Comparison of ENCODE assay signal across 8 cellular contexts in genomic region chr11:25981998-25982397, GRCh38.
DNase-seq lines count a peak whose midpoint lies in the region; ATAC-seq and TF ChIP-seq lines count a peak whose summit lies in the region.

No MANE protein-coding gene starts in this region.

- ATAC-seq in GM21367 (IDR thresholded peaks at IDR 0.05; ENCODE audit: unreplicated experiment): peak; percentile 98
- peak; percentile 91 for ATAC-seq in HG03520 (IDR thresholded peaks at IDR 0.05; ENCODE audit: unreplicated experiment)

- in situ Hi-C loops in G401 (cut with HindIII; ENCODE audit: low sequenced_read_pairs): no loop called here

- no peak overlapping the region for H3K4me3 ChIP-seq in foreskin fibroblast (ENCODE audit: low read depth in 1 of 2, low read length in 2 of 2)

- peak; percentile 61 for TF ChIP-seq CTCF in RWPE1 (conservative IDR thresholded peaks at IDR 0.05; ENCODE audit: low read depth)
- peak; percentile 32 for TF ChIP-seq CTCF in foreskin fibroblast (IDR thresholded peaks at IDR 0.05; ENCODE audit: low read depth, low read length)

- POLR2A ChIA-PET in RWPE1 (lab: Yijun Ruan, JAX; ENCODE audit: low non-redundant PET): no interaction called here

- H3K27ac ChIP-seq in RWPE1: no peak overlapping the region

- CTCF ChIA-PET in RWPE1 (lab: Yijun Ruan, JAX): interaction anchor here (0.5 to 1.6 kb wide), 24 partner anchors 9 to 1587 kb away, joined by 3 to 7 read pairs (median 3); no protein-coding TSS in a partner anchor

- DNase-seq in G401 (ENCODE audit: low spot score): peak; percentile 58
- peak; percentile 46 for DNase-seq in RWPE1 (ENCODE audit: low spot score)
- DNase-seq in foreskin fibroblast: peak; percentile 69 to 88
- DNase-seq in pons (ENCODE audit: low spot score): peak; percentile 66
- no peak for DNase-seq in stimulated activated CD4-positive, alpha-beta T cell treated with anti-CD3 and anti-CD28 coated beads, Interleukin-4, amount 100 ng/mL, for 4 hours
- DNase-seq in T1000 (lab: John Stamatoyannopoulos, UW): no peak

Comparison
In these comparisons a context has a peak if more than half of its experiments do, and no peak if none do; other contexts are left out.
1. DNase-seq: peak in G401 (single experiment), RWPE1 (single experiment), foreskin fibroblast (2 of 2) and pons (single experiment); none in stimulated activated CD4-positive, alpha-beta T cell treated with anti-CD3 and anti-CD28 coated beads, Interleukin-4, amount 100 ng/mL, for 4 hours (0 of 2) and T1000 (single experiment).